ENCODE assay signal across 8 cellular contexts in genomic region chr11:12377824-12378593, GRCh38. TPM values are rescaled to one million over a fixed set of nuclear protein-coding genes. Genes with fewer than 3 reads are reported as not detected.
A peak's percentile ranks its signal among the peaks of the same experiment; 100 is the strongest.
DNase-seq lines count a peak whose midpoint lies in the region; ATAC-seq and TF ChIP-seq lines count a peak whose summit lies in the region.

No MANE protein-coding gene starts in this region.

- H3K4me1 Mint-ChIP-seq in stimulated activated memory B cell treated with anti-CD40 and anti-IgM and Interleukin-4, amounts not matched to agents 10 μg/mL and 1 μg/mL and 100 μg/mL, for 72 hours, result no peaks in the 10 kb centered on the region

- peak; percentile 23 for DNase-seq in DMS153 treated with DMSO at 0.1 percent for 48 hours (lab: John Stamatoyannopoulos, UW; ENCODE audit: unreplicated experiment)
- no peak for DNase-seq in DMS153 (lab: John Stamatoyannopoulos, UW)
- DNase-seq in RPMI7951 (ENCODE audit: low read depth), result peak; percentile 90
- DNase-seq in kidney epithelial cell (ENCODE audit: low read depth), result no peak
- no peak for DNase-seq in activated CD4-positive, alpha-beta T cell treated with anti-CD3 and anti-CD28 coated beads for 1 hour

- no peak overlapping the region for H3K27ac Mint-ChIP-seq in stimulated activated memory B cell treated with anti-CD40 and anti-IgM and Interleukin-4, amounts not matched to agents 10 μg/mL and 1 μg/mL and 100 μg/mL, for 72 hours

- peaks cover 2% of the 10 kb centered on the region for H3K9me3 Mint-ChIP-seq in stimulated activated memory B cell treated with anti-CD40 and anti-IgM and Interleukin-4, amounts not matched to agents 10 μg/mL and 1 μg/mL and 100 μg/mL, for 72 hours

- H3K36me3 ChIP-seq in kidney epithelial cell (ENCODE audit: control insufficient read depth, insufficient read depth, low read length), result no peaks in the 10 kb centered on the region

- H3K4me3 ChIP-seq in kidney epithelial cell (ENCODE audit: low read depth, low read length), result peak overlapping the region; percentile 80

- H3K36me3 Mint-ChIP-seq in stimulated activated memory B cell treated with anti-CD40 and anti-IgM and Interleukin-4, amounts not matched to agents 10 μg/mL and 1 μg/mL and 100 μg/mL, for 72 hours, result no peaks in the 10 kb centered on the region

- H3K27ac ChIP-seq in cingulate gyrus (ENCODE audit: low read depth, low read length), result peak overlapping the region; percentile 77

- ATAC-seq in stimulated activated memory B cell treated with anti-CD40 and anti-IgM and Interleukin-4, amounts not matched to agents 10 μg/mL and 1 μg/mL and 100 μg/mL, for 72 hours, result peak; percentile 51
- no peak for ATAC-seq in HG03280 (IDR thresholded peaks at IDR 0.05; ENCODE audit: unreplicated experiment)

- H3K27me3 ChIP-seq in kidney epithelial cell (ENCODE audit: control insufficient read depth, insufficient read depth, low read length), result no peaks in the 10 kb centered on the region

- TF ChIP-seq CTCF in kidney epithelial cell (IDR thresholded peaks at IDR 0.05; ENCODE audit: insufficient read depth, low read length, poor library complexity, severe bottlenecking), result no peak

- H3K27me3 Mint-ChIP-seq in stimulated activated memory B cell treated with anti-CD40 and anti-IgM and Interleukin-4, amounts not matched to agents 10 μg/mL and 1 μg/mL and 100 μg/mL, for 72 hours, result peaks cover 32% of the 10 kb centered on the region

- no peak overlapping the region for H3K4me3 Mint-ChIP-seq in stimulated activated memory B cell treated with anti-CD40 and anti-IgM and Interleukin-4, amounts not matched to agents 10 μg/mL and 1 μg/mL and 100 μg/mL, for 72 hours

RNA-seq across cellular contexts. Expression of gene PARVA, which starts 0.6 kb away (rescaled TPM):
- total RNA-seq in RPMI7951 (2014; rRNA removed; shearing (Covaris generic)), result 31.1 and 47.8 TPM in 2 replicates
- 39.6 and 45.9 TPM in 2 replicates for total RNA-seq in kidney epithelial cell

Comparison
In these comparisons a context has a peak if more than half of its experiments do, and no peak if none do; other contexts are left out.
1. DNase-seq: peak in DMS153 treated with DMSO at 0.1 percent for 48 hours (single experiment) and RPMI7951 (single experiment); none in DMS153 (single experiment), kidney epithelial cell (single experiment) and activated CD4-positive, alpha-beta T cell treated with anti-CD3 and anti-CD28 coated beads for 1 hour (single experiment).